In the genomic region with DNA sequence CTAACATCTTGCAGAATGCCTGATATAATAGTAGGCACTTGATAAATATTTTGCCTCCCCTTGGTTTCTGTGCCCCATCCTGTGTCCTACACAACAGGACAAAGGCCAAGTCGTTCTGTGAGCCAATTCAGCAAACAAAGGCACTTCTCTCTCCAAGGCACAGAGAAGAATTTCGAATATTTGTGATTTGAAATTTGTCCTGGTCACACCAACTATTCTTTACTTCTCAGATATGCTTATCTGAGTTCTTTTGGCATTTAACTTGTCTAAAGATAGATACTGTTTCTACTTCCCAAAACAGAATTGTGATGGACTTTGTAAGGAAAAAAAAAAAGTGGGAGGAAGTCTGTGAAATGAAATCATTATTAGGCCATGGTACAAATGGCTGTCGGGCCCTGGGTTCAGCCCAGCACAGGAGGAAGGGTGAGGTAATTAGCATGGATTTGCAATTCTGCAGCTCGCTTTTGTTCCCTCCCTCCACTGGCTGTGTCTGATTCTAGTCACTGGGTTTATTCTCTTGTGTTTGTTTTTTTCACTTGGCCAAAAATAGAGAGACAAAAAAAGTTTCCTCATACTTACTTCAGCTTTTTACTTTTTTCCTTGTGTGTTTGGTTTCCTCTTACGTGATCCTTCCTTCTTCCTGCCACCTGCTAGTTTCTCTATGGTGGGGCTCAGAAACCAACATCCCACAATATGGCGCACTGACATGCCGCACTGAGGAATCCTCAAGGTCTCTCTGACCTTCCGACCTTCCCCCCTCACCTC, we compare ENCODE assay signal across 12 cellular contexts.
DNase-seq lines count a peak whose midpoint lies in the region; ATAC-seq, FAIRE-seq and TF ChIP-seq lines count a peak whose summit lies in the region.
"Had no signal": no experiment of that assay in that cellular context is flagged by ENCODE, and none has a peak within 500 bp of the region (broad histone marks: within the 10 kb centered on the region; RNA-seq: fewer than 3 reads in every experiment).

No MANE protein-coding gene starts in this region.

- H3K4me1 ChIP-seq in GM12878 (ENCODE audit: control insufficient read depth, insufficient read depth, low read length) (peaks cover 18% of the 10 kb centered on the region), lower lobe of right lung (peaks cover 8% of the 10 kb centered on the region), uterus (no peaks in the 10 kb centered on the region), osteoblast (ENCODE audit: insufficient read depth, low read length) (no peaks in the 10 kb centered on the region)

- H3K4me2 ChIP-seq in GM12878 (ENCODE audit: control insufficient read depth, insufficient read depth) (peak overlapping the region; percentile 53), osteoblast (ENCODE audit: insufficient read depth, low read length) (no peak overlapping the region)

- H3K4me3 ChIP-seq in GM12878 (no peak overlapping the region), lower lobe of right lung (no peak overlapping the region), uterus (no peak overlapping the region), osteoblast (ENCODE audit: insufficient read depth, low read length) (no peak overlapping the region)

- CTCF ChIA-PET in GM12878 (lab: Yijun Ruan, JAX) (interaction anchor here (0.9 kb wide), 1 partner anchor 12 kb away, joined by 4 read pairs; no protein-coding TSS in a partner anchor), RWPE1 (lab: Yijun Ruan, JAX) (no interaction called here)

- DNase-seq in SIG-M5 treated with dmso at 0.1 percent for 504 hours (lab: John Stamatoyannopoulos, UW; ENCODE audit: unreplicated experiment) (peak; percentile 78), SIG-M5 (lab: John Stamatoyannopoulos, UW) (no peak), GM12878 (ENCODE audit: low read depth, low spot score) (no peak), lower lobe of right lung (peak; percentile 62), uterus (peak; percentile 59 to 67), osteoblast (ENCODE audit: insufficient read length, low spot score, missing footprints) (no peak), RWPE1 (ENCODE audit: low spot score) (no peak)
- DNase-seq: activated naive CD4-positive, alpha-beta T cell treated with anti-CD3 and anti-CD28 coated beads for 36 hours; stimulated activated naive CD4-positive, alpha-beta T cell had no signal

- TF ChIP-seq RAD21 in GM12878 (IDR thresholded peaks at IDR 0.05; ENCODE audit: insufficient read depth, low read depth, low read length): no peak

- no peaks in the 10 kb centered on the region for H3K79me2 ChIP-seq in GM12878 (ENCODE audit: control insufficient read depth, insufficient read depth, low read length)
- no peaks in the 10 kb centered on the region for H3K79me2 ChIP-seq in osteoblast (ENCODE audit: insufficient read depth, low read length)

- peak in 1 of 2 experiments; percentile 25; a peak in 1 of 4 replicates for TF ChIP-seq EP300 in GM12878 (IDR thresholded peaks at IDR 0.05; ENCODE audit: borderline replicate concordance in 1 of 2, control insufficient read depth in 1 of 2, low read depth in 2 of 2, low read length in 2 of 2)

- H3K27ac ChIP-seq in GM12878 (ENCODE audit: control insufficient read depth, insufficient read depth): peak overlapping the region; percentile 24
- peak overlapping the region; percentile 71 for H3K27ac ChIP-seq in lower lobe of right lung
- peak overlapping the region; percentile 55 to 80 for H3K27ac ChIP-seq in uterus
- H3K27ac ChIP-seq in osteoblast (ENCODE audit: low read depth, low read length): no peak overlapping the region
- no peak overlapping the region for H3K27ac ChIP-seq in RWPE1
- H3K27ac ChIP-seq: 22Rv1 had no signal

- no peaks in the 10 kb centered on the region for H3K36me3 ChIP-seq in GM12878 (ENCODE audit: control insufficient read depth in 2 of 2, insufficient read depth in 2 of 2, low read length in 1 of 2)
- H3K36me3 ChIP-seq in lower lobe of right lung: no peaks in the 10 kb centered on the region
- no peaks in the 10 kb centered on the region for H3K36me3 ChIP-seq in uterus
- H3K36me3 ChIP-seq in osteoblast (ENCODE audit: insufficient read depth, low read length): no peaks in the 10 kb centered on the region

- POLR2A ChIA-PET in GM12878 (lab: Charles Lee) (interaction anchor here (0.7 kb wide), 1 partner anchor 32 kb away, joined by 3 read pairs; no protein-coding TSS in a partner anchor), RWPE1 (lab: Yijun Ruan, JAX; ENCODE audit: low non-redundant PET) (no interaction called here)

- RAD21 ChIA-PET in GM12878 (lab: Charles Lee; ENCODE audit: unreplicated experiment): interaction anchor here (1.0 to 3.1 kb wide), 7 partner anchors 9 to 113 kb away, joined by 3 to 18 read pairs (median 4); no protein-coding TSS in a partner anchor

- H4K20me1 ChIP-seq in GM12878 (ENCODE audit: control insufficient read depth, insufficient read depth) (no peaks in the 10 kb centered on the region), osteoblast (ENCODE audit: insufficient read depth, low read length) (no peaks in the 10 kb centered on the region)

- TF ChIP-seq CTCF in GM12878 (IDR thresholded peaks at IDR 0.05 in 2 of 3, conservative IDR thresholded peaks at IDR 0.05 in 1 of 3; ENCODE audit: control insufficient read depth in 2 of 3, extremely low read depth in 1 of 3, insufficient read depth in 1 of 3, low read depth in 3 of 3, low read length in 3 of 3) (no peak), lower lobe of right lung (IDR thresholded peaks at IDR 0.05) (no peak), uterus (IDR thresholded peaks at IDR 0.05) (no peak), osteoblast (IDR thresholded peaks at IDR 0.05; ENCODE audit: extremely low read depth, low read depth, low read length) (no peak), RWPE1 (conservative IDR thresholded peaks at IDR 0.05; ENCODE audit: low read depth) (no peak)

- TF ChIP-seq POLR2A in GM12878 (IDR thresholded peaks at IDR 0.05; ENCODE audit: low read depth, low read length) (no peak), uterus (IDR thresholded peaks at IDR 0.05) (no peak)

- in situ Hi-C loops in GM12878 (cut with MboI): no loop called here

- no peak overlapping the region for H3K9ac ChIP-seq in GM12878 (ENCODE audit: control insufficient read depth, insufficient read depth, low read length)

- SMC1A ChIA-PET in GM12878 (lab: Charles Lee; ENCODE audit: uncharacterized antibody, unreplicated experiment): interaction anchor here (1.3 to 1.6 kb wide), 4 partner anchors 13 to 105 kb away, joined by 3 to 5 read pairs (median 4); no protein-coding TSS in a partner anchor

- peak overlapping the region; percentile 48 for H2AFZ ChIP-seq in GM12878 (ENCODE audit: control insufficient read depth, low read depth, low read length)
- no peak overlapping the region for H2AFZ ChIP-seq in osteoblast (ENCODE audit: low read length)

- WGBS in GM12878 (ENCODE audit: insufficient coverage, insufficient replicate concordance, low lambda C conversion rate, missing lambda C conversion rate): 42% methylated on average over 8 of the region's 8 CpGs

- ATAC-seq in GM12878 (peak; percentile 64), lower lobe of right lung (peak; percentile 80 to 91), HG03025 (IDR thresholded peaks at IDR 0.05; ENCODE audit: low FRiP score, unreplicated experiment) (no peak)
- ATAC-seq: HCT116 had no signal

- intact Hi-C loops in GM12878 (cut with micrococcal nuclease; ENCODE audit: unreplicated experiment) (loop anchor here (2.0 kb wide), 2 partner anchors 31 to 95 kb away; no protein-coding TSS in a partner anchor), lower lobe of right lung (cut with DNase I) (no loop called here), uterus (cut with DNase I; ENCODE audit: low total_unique reads) (no loop called here)

- FAIRE-seq in GM12878 (lab: Jason Lieb, UNC): no peak

- no TSS peak for BruUV-seq in GM12878 (replicated peaks; lab: Mats Ljungman, UMichigan)

- H3K9me3 ChIP-seq in GM12878 (replicated peaks; ENCODE audit: control insufficient read depth, insufficient read depth, low read length) (no peaks in the 10 kb centered on the region; the same call in 2 of the 3 replicates), lower lobe of right lung (no peaks in the 10 kb centered on the region), uterus (no peaks in the 10 kb centered on the region), osteoblast (ENCODE audit: low read depth, low read length) (no peaks in the 10 kb centered on the region)

- H3K27me3 ChIP-seq in GM12878 (replicated peaks in 1 of 2; ENCODE audit: control insufficient read depth in 2 of 2, insufficient read depth in 2 of 2, low read length in 1 of 2): no peaks in the 10 kb centered on the region
- H3K27me3 ChIP-seq in lower lobe of right lung (ENCODE audit: low read depth): no peaks in the 10 kb centered on the region
- no peaks in the 10 kb centered on the region for H3K27me3 ChIP-seq in uterus
- H3K27me3 ChIP-seq in osteoblast (ENCODE audit: insufficient read depth, low read length): no peaks in the 10 kb centered on the region

TF ChIP-seq in GM12878, 131 proteins besides CTCF, POLR2A, EP300 and RAD21 (continues in another document):
- TF ChIP-seq TCF12 (IDR thresholded peaks at IDR 0.05; ENCODE audit: low read depth, low read length) (0 out of 2 replicates have a peak, but pooled peaks have one; percentile 23), ZBTB40 (IDR thresholded peaks at IDR 0.05; ENCODE audit: borderline replicate concordance) (no peak)

Comparison
In these comparisons a context has a peak if more than half of its experiments do, and no peak if none do; other contexts are left out.
1. DNase-seq: peak in SIG-M5 treated with dmso at 0.1 percent for 504 hours (single experiment), lower lobe of right lung (single experiment) and uterus (2 of 2); none in SIG-M5 (single experiment), GM12878 (single experiment), osteoblast (single experiment) and RWPE1 (single experiment).
2. H3K27ac ChIP-seq: peak in GM12878 (single experiment), lower lobe of right lung (single experiment) and uterus (2 of 2); none in osteoblast (single experiment) and RWPE1 (single experiment).